21 cellular contexts compared by ENCODE assay signal in the genomic region with DNA sequence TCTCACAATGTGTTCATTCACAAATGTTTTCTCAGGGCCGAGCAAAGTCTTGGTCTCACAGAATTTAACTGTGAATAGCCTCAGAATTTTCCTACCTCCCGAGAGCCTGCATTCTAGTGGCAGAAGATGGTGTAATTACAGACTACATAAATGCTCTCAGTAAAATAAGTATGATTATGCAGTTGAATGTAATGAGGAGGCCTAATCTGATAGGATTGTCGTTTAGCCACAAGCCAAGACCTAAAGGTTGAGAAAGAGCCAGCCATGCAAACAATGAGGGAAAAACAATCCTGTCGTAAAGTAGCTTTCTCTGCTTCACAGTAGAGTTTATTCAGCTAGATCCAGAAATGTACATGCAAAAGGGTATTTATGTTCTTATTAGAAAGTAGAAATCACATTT.
DNase-seq lines count a peak whose midpoint lies in the region.
"Had no signal": no experiment of that assay in that cellular context is flagged by ENCODE, and none has a peak within 500 bp of the region (broad histone marks: within the 10 kb centered on the region; RNA-seq: fewer than 3 reads in every experiment).

No MANE protein-coding gene starts in this region.

- DNase-seq in NCI-H1436 (lab: John Stamatoyannopoulos, UW) (peak; percentile 11), NCI-H1436 treated with DMSO at 0.1 percent for 48 hours (lab: John Stamatoyannopoulos, UW) (no peak), NCI-H69 (lab: John Stamatoyannopoulos, UW) (peak; percentile 47), fibroblast of gingiva (ENCODE audit: low read depth) (peak; percentile 6), renal cortical epithelial cell (ENCODE audit: low read depth) (peak; percentile 18), T1000 (lab: John Stamatoyannopoulos, UW) (no peak), SW480 (ENCODE audit: low spot score) (no peak), putamen (ENCODE audit: low spot score) (no peak)
- DNase-seq: activated CD8-positive, alpha-beta memory T cell treated with anti-CD3 and anti-CD28 coated beads, Interleukin-2, amount 10 ng/mL, durations not matched to agents 7 days and 5 days; activated naive CD8-positive, alpha-beta T cell treated with anti-CD3 and anti-CD28 coated beads, Interleukin-2, amount 10 ng/mL, durations not matched to agents 7 days and 5 days; caudate nucleus; dorsolateral prefrontal cortex; gastrocnemius medialis; kidney glomerular epithelial cell; NCI-H2171 treated with DMSO at 0.1 percent for 48 hours; NK-92 treated with Interleukin-12 subunit alpha and Interleukin-12 subunit beta, amount 100 ng/mL, for 24 hours; psoas muscle; RPMI8226; SK-N-SH; spleen; stimulated activated CD8-positive, alpha-beta memory T cell treated with anti-CD3 and anti-CD28 coated beads, Interleukin-4, amount 100 ng/mL, for 48 hours had no signal

Comparison
In these comparisons a context has a peak if more than half of its experiments do, and no peak if none do; other contexts are left out.
1. DNase-seq: peak in NCI-H1436 (single experiment), NCI-H69 (single experiment), fibroblast of gingiva (single experiment) and renal cortical epithelial cell (single experiment); none in NCI-H1436 treated with DMSO at 0.1 percent for 48 hours (single experiment), T1000 (single experiment), SW480 (single experiment) and putamen (single experiment).